ENCODE assay signal across 8 cellular contexts in the genomic region with DNA sequence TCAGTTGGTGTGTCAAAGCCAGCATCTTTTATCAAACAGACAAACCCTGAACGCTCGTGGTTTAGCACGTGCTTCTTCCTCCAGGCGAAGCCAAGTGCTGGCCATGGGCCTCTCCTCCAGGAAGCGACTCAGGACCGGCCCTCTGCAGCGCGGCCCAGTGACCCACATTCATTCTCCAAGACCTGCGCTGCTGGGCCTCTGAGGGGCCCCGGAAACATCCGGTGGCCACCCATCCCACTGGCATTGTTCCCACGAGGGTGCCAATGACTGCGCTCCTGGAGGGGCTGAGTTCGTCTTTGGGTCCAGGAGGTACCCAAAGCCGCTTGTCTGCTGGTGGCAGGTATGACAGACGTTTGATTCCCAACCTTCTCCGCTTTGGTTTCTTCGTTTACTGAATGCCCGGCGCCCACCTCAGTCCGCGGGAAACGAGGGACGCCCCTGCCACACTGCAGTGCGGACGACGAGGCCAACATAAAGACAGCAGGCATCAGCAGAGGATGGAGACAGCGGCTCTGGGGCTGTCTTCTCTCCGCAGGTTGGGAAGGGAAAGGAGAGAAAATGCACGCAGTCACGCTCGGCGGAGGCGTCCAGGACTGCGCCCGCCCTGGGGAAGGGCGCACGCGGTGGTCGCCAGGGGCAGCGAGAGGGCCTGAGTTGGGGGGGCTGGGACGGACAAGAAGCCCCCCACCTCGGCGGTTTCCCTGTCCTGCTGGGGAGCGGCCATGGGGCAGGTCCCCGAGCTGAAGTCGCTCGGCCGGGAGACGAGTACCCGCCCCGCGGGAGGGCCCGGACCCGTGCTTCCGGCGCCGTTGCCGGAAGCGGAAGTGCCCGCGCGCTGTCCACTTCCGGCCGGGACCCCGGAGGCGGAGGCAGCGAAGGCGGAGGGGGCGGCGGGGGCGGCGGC. TPM values are rescaled to one million over a fixed set of nuclear protein-coding genes. Genes with fewer than 3 reads are reported as not detected.
DNase-seq lines count a peak whose midpoint lies in the region; ATAC-seq and TF ChIP-seq lines count a peak whose summit lies in the region.

TSS of gene EXOC3 (plus strand) at position 842 of the 904 bp plus-strand sequence. CDS start 3,030 bp downstream, outside the sequence.

- in situ Hi-C loops in astrocyte of the cerebellum (cut with HindIII; ENCODE audit: low sequenced_read_pairs): no loop called here

- peak; percentile 86 for TF ChIP-seq POLR2A in GM15510 (IDR thresholded peaks at IDR 0.05; ENCODE audit: borderline replicate concordance, extremely low read depth, insufficient read length)

- peak; percentile 90 for ATAC-seq in HG02678 (IDR thresholded peaks at IDR 0.05; ENCODE audit: unreplicated experiment)
- peak; percentile 94 for ATAC-seq in sciatic nerve

- peak; percentile 32 for DNase-seq in NCI-H128 (lab: John Stamatoyannopoulos, UW; ENCODE audit: unreplicated experiment)
- DNase-seq in T1000 (lab: John Stamatoyannopoulos, UW): peak; percentile 35
- DNase-seq in astrocyte of the cerebellum (ENCODE audit: low read depth): no peak
- peak; percentile 34 to 58 for DNase-seq in hippocampal formation (lab: John Stamatoyannopoulos, UW)
- DNase-seq in sciatic nerve (ENCODE audit: low spot score): peak; percentile 84
- no peak for DNase-seq in middle frontal gyrus (ENCODE audit: extremely low spot score, low spot score)

- peak within 1 kb of the TSS; percentile 100 for H3K4me3 ChIP-seq in astrocyte of the cerebellum (ENCODE audit: low read depth, low read length)

- TF ChIP-seq CTCF in astrocyte of the cerebellum (IDR thresholded peaks at IDR 0.05; ENCODE audit: low read depth, low read length, missing control alignments): no peak

- intact Hi-C loops in sciatic nerve (cut with DNase I): no loop called here

RNA-seq across cellular contexts. Expression of gene EXOC3, which starts in this region (rescaled TPM):
- total RNA-seq in sciatic nerve: 58.4 TPM

Comparison
In these comparisons a context has a peak if more than half of its experiments do, and no peak if none do; other contexts are left out.
1. DNase-seq: peak in NCI-H128 (single experiment), T1000 (single experiment), hippocampal formation (2 of 2) and sciatic nerve (single experiment); none in astrocyte of the cerebellum (single experiment) and middle frontal gyrus (single experiment).